20 cellular contexts compared by ENCODE assay signal in the genomic region with DNA sequence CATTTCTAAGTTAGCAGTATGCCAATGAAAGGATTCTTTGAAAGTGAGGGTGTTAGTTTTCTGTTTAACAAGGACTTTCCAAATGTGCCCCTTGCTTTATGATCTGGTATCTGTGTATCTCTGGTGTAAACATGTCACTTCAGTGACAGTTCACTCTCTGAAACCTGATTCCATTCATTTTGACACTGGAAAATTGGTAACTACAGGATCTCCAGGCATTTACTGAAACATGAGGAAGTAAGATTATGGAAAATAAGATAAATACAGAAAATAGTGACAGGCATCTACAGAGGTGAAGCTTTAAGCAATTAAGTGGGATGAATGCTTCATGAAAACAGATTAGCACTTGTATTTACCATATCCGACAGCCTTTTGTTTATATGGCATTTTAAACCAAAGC.
"Had no signal": no experiment of that assay in that cellular context is flagged by ENCODE, and none has a peak within 500 bp of the region (broad histone marks: within the 10 kb centered on the region; RNA-seq: fewer than 3 reads in every experiment).

No MANE protein-coding gene starts in this region.

- H3K27me3 ChIP-seq: foreskin keratinocyte, hepatocyte, right lobe of liver, upper lobe of right lung, vagina had no signal

- DNase-seq: effector CD4-positive, alpha-beta T cell; endodermal cell; erythroblast; foreskin keratinocyte; head of caudate nucleus; kidney; left cardiac atrium; left ventricle myocardium superior; mesenchymal stem cell; naive B cell; psoas muscle; retina; right lobe of liver; stimulated activated CD4-positive, alpha-beta T cell treated with anti-CD3 and anti-CD28 coated beads, Interleukin-4, amount 100 ng/mL, for 24 hours; tibial artery; upper lobe of right lung had no signal

- H3K4me2 ChIP-seq: hepatocyte had no signal

- H3K27ac ChIP-seq: foreskin keratinocyte, hepatocyte, psoas muscle, right lobe of liver, tibial artery, upper lobe of right lung, vagina had no signal

- H3K36me3 ChIP-seq: right lobe of liver, tibial artery, upper lobe of right lung, vagina had no signal

- ATAC-seq: foreskin keratinocyte; left cardiac atrium; left ventricle myocardium superior; psoas muscle; right lobe of liver; stimulated activated memory B cell treated with anti-CD40 and anti-IgM and Interleukin-4, amounts not matched to agents 10 μg/mL and 1 μg/mL and 100 μg/mL, for 72 hours; upper lobe of right lung had no signal

- H3K9me3 ChIP-seq: psoas muscle, right lobe of liver, tibial artery, upper lobe of right lung, vagina had no signal

- H3K79me2 ChIP-seq: hepatocyte had no signal

- H3K4me3 ChIP-seq: hepatocyte, lung, psoas muscle, right lobe of liver, tibial artery, upper lobe of right lung, vagina had no signal

- H2AFZ ChIP-seq: hepatocyte had no signal
